ENCODE assay signal across 1 cellular context in genomic region chr4:37988670-37989069, GRCh38.
TF ChIP-seq lines count a peak whose summit lies in the region.

No MANE protein-coding gene starts in this region.

TF ChIP-seq in H1, 55 proteins besides CTCF, POLR2A, EP300 and RAD21 (continued from another document):
- TF ChIP-seq ATF2 (IDR thresholded peaks at IDR 0.05; ENCODE audit: low read length) (0 out of 2 replicates have a peak, but pooled peaks have one; percentile 41), JUND (IDR thresholded peaks at IDR 0.05; ENCODE audit: low read length) (no peak), ASH2L (IDR thresholded peaks at IDR 0.05; ENCODE audit: low read length) (peak; percentile 90), BCL11A (IDR thresholded peaks at IDR 0.05; ENCODE audit: low read depth in 2 of 2, low read length in 2 of 2) (no peak), ATF3 (IDR thresholded peaks at IDR 0.05; ENCODE audit: insufficient read depth, low read depth, low read length) (no peak)
